In the genomic region with DNA sequence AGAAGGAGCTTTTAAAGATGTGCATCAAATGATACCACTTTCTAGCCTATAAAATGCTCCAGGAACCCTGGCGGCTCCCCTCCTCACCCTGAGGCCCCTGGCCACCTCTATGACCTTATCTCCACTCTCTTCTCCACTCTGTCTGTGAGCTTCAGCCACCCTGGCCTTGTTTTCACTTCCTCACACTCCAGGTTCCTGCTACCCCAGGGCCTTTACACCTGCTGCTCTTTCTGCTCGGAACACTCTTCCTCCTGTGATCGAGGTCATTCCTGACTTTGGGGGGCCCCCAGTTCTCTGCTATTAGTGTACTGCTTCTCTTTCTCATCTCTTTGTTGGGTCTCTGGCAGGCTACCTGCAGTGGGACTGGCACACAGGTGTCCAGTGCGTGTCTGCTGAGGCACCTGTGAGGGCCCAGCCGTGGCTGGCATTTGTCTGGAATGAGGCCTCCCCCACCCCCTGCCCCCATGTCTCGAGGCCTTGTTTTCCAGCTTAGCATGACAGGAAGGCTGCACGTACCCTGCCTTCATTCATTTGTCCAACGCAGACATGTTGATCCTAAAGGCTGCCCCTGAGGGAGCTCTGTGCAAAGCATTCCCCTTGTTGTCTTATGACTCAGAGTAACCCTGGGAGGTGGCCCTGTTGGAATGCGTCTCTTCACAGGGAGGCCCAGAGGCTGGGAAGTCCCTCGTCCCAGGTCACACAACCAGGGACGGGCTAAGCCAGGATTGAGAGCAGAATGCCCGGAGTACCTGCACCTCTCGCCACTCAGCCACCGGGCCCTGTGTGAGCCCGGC, we compare ENCODE assay signal across 1 cellular context.
TF ChIP-seq lines count a peak whose summit lies in the region.

No MANE protein-coding gene starts in this region.

TF ChIP-seq in A549, 52 proteins besides CTCF, POLR2A, EP300 and RAD21 (continued from another document):
- TF ChIP-seq CHD4 (IDR thresholded peaks at IDR 0.05; ENCODE audit: borderline replicate concordance), result no peak
- TF ChIP-seq HOXA7 (CRISPR knock-in tag; IDR thresholded peaks at IDR 0.05), result no peak
- TF ChIP-seq CEBPB (IDR thresholded peaks at IDR 0.05), result no peak
- no peak for TF ChIP-seq NFE2L2 (conservative IDR thresholded peaks at IDR 0.05; ENCODE audit: low read length)
- TF ChIP-seq JUN (IDR thresholded peaks at IDR 0.05), result peak in 1 of 2 experiments; percentile 30; a peak in 1 of 5 replicates
- TF ChIP-seq FOSL2 (IDR thresholded peaks at IDR 0.05), result no peak
- TF ChIP-seq FOSL2 (CRISPR knock-in tag; IDR thresholded peaks at IDR 0.05), result peak; percentile 78
- TF ChIP-seq KDM1A (IDR thresholded peaks at IDR 0.05; ENCODE audit: low read depth), result 0 out of 2 replicates have a peak, but pooled peaks have one; percentile 26
- TF ChIP-seq, protein P1, sequence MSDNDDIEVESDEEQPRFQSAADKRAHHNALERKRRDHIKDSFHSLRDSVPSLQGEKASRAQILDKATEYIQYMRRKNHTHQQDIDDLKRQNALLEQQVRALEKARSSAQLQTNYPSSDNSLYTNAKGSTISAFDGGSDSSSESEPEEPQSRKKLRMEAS (IDR thresholded peaks at IDR 0.05), result peak; percentile 55; the same call in 1 of the 2 replicates
TF ChIP-seq in A549: peak in this region for 4.
